11 cellular contexts compared by ENCODE assay signal in the genomic region with DNA sequence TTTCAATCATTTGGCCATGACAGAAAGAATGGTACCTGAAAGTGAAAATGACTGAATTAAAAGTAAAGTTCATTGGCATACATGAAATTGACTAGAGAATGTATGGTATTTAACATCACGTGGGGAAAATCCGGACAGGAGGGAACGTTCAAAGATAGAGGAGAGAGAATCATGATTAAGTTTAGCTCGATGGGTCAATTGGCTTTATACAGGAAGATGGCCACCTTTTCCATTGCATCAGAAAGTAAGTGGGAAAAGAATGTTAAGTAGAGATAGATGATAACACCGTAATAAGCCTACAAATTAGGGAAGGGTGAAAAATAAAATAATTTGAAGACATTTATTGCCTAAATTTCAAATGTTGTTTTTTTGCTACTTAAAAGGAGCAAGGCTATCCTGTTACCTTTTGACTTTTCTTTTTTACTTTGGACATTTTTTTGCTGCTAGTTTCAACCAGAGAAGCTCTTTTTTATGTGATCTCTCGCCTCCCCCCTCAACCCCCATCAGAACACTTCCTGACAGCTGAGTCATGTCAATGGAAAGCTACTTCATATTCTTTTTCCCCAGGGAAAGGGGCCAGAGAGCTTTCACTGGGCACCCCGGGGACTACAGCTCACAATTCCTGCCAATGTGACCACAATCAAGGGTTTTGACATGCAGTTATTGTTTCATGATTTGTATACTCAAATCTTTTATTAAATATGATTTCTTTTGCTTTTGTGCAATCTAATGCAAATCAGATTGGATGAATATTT. TPM values are rescaled to one million over a fixed set of nuclear protein-coding genes. Genes with fewer than 3 reads are reported as not detected.
A peak's percentile ranks its signal among the peaks of the same experiment; 100 is the strongest.
DNase-seq lines count a peak whose midpoint lies in the region.
"Had no signal": no experiment of that assay in that cellular context is flagged by ENCODE, and none has a peak within 500 bp of the region (broad histone marks: within the 10 kb centered on the region; RNA-seq: fewer than 3 reads in every experiment).

No MANE protein-coding gene starts in this region.

- no peak overlapping the region for H3K4me3 ChIP-seq in Karpas-422 (ENCODE audit: low read length)

- no peaks in the 10 kb centered on the region for H4K20me1 ChIP-seq in Karpas-422 (ENCODE audit: insufficient read depth, low read depth, low read length)

- no peaks in the 10 kb centered on the region for H3K4me1 ChIP-seq in Karpas-422 (ENCODE audit: low read length)

- no peak overlapping the region for H3K9ac ChIP-seq in Karpas-422 (ENCODE audit: low read length)

- H3K36me3 ChIP-seq in Karpas-422 (ENCODE audit: insufficient read depth, low read length), result no peaks in the 10 kb centered on the region

- no peaks in the 10 kb centered on the region; the same call in 1 of the 2 replicates for H3K9me2 ChIP-seq in Karpas-422 (replicated peaks; ENCODE audit: insufficient read depth, low read length)

- no peak overlapping the region for H3K27ac ChIP-seq in Karpas-422 (ENCODE audit: low read length)

- H3K79me2 ChIP-seq in Karpas-422 (ENCODE audit: low read length), result no peaks in the 10 kb centered on the region

- DNase-seq in ELF-1 (ENCODE audit: low read depth, low spot score) (peak; percentile 4), NCI-H226 (peak; percentile 20), fibroblast of peridontal ligament (ENCODE audit: extremely low read depth) (peak; percentile 91), retina (peak; percentile 5), OCI-M2 (lab: John Stamatoyannopoulos, UW; ENCODE audit: unreplicated experiment) (no peak), NCI-H524 (lab: John Stamatoyannopoulos, UW) (no peak), Karpas-422 (no peak)
- DNase-seq: midbrain; small intestine; stimulated activated naive CD4-positive, alpha-beta T cell had no signal

- H2AFZ ChIP-seq in Karpas-422 (ENCODE audit: low read length), result no peak overlapping the region

- H3K27me3 ChIP-seq in Karpas-422 (ENCODE audit: low read length), result no peaks in the 10 kb centered on the region

- no peaks in the 10 kb centered on the region for H3K9me3 ChIP-seq in Karpas-422 (ENCODE audit: low read length)

- H3K4me2 ChIP-seq in Karpas-422 (ENCODE audit: low read depth, low read length, poor library complexity, severe bottlenecking), result no peak overlapping the region

RNA-seq across cellular contexts. Expression of gene CCDC102B, which starts 0.8 kb away (rescaled TPM):
- total RNA-seq in Karpas-422 (2014; rRNA removed; shearing (Covaris generic); ENCODE audit: low replicate concordance), result 7.5 and 10.0 TPM in 2 replicates
- total RNA-seq: G401 had no signal

Comparison
In these comparisons a context has a peak if more than half of its experiments do, and no peak if none do; other contexts are left out.
1. DNase-seq: peak in ELF-1 (single experiment), NCI-H226 (single experiment), fibroblast of peridontal ligament (single experiment) and retina (single experiment); none in OCI-M2 (single experiment), NCI-H524 (0 of 2) and Karpas-422 (single experiment).